In genomic region chr16:81469710-81470481, GRCh38 we compare ENCODE assay signal across 8 cellular contexts. TPM values are rescaled to one million over a fixed set of nuclear protein-coding genes. Genes with fewer than 3 reads are reported as not detected.
DNase-seq lines count a peak whose midpoint lies in the region; ATAC-seq and TF ChIP-seq lines count a peak whose summit lies in the region.

No MANE protein-coding gene starts in this region.

- intact Hi-C loops in activated T-helper 1 cell treated with anti-CD3 and anti-CD28 coated beads, Interleukin-12 subunit alpha, Interleukin-12 subunit beta, Interleukin-2, Interleukin-4 antibody, amounts not matched to agents 30 ng/mL and 10 ng/mL and 1 ng/mL, durations not matched to agents 14 hours and 24 hours and 36 hours (cut with micrococcal nuclease): loop anchor here (1.0 to 10.0 kb wide), 3 partner anchors 24 to 51 kb away; no protein-coding TSS in a partner anchor

- peak overlapping the region; percentile 63 for H3K27ac ChIP-seq in HL-60 (replicated peaks)

- no peaks in the 10 kb centered on the region for H3K27me3 ChIP-seq in HL-60 (ENCODE audit: insufficient read depth, poor library complexity, severe bottlenecking)

- peak; percentile 98 for DNase-seq in GF-D8 (lab: John Stamatoyannopoulos, UW)
- peak in 1 of 2 experiments; percentile 85 for DNase-seq in HL-60 (ENCODE audit: low read depth in 1 of 2, low spot score in 1 of 2)
- peak; percentile 32 for DNase-seq in activated T-helper 1 cell treated with anti-CD3 and anti-CD28 coated beads, Interleukin-12 subunit alpha, Interleukin-12 subunit beta, Interleukin-2, Interleukin-4 antibody, amounts not matched to agents 30 ng/mL and 10 ng/mL and 1 ng/mL, durations not matched to agents 14 hours and 24 hours and 36 hours (ENCODE audit: low spot score)
- DNase-seq in midbrain (lab: John Stamatoyannopoulos, UW): peak; percentile 53
- DNase-seq in SHP77 treated with DMSO at 0.1 percent for 48 hours (lab: John Stamatoyannopoulos, UW): no peak
- DNase-seq in occipital lobe (lab: John Stamatoyannopoulos, UW): no peak
- DNase-seq in putamen (ENCODE audit: low spot score): no peak

- peak; percentile 87 for ATAC-seq in GM21381 (IDR thresholded peaks at IDR 0.05; ENCODE audit: unreplicated experiment)

- peaks cover 60% of the 10 kb centered on the region for H3K4me1 Mint-ChIP-seq in activated T-helper 1 cell treated with anti-CD3 and anti-CD28 coated beads, Interleukin-12 subunit alpha, Interleukin-12 subunit beta, Interleukin-2, Interleukin-4 antibody, amounts not matched to agents 30 ng/mL and 10 ng/mL and 1 ng/mL, durations not matched to agents 14 hours and 24 hours and 36 hours (ENCODE audit: low read depth)

- no peak for TF ChIP-seq CTCF in HL-60 (IDR thresholded peaks at IDR 0.05; ENCODE audit: insufficient read depth, low read length)

- no peaks in the 10 kb centered on the region for H3K27me3 Mint-ChIP-seq in activated T-helper 1 cell treated with anti-CD3 and anti-CD28 coated beads, Interleukin-12 subunit alpha, Interleukin-12 subunit beta, Interleukin-2, Interleukin-4 antibody, amounts not matched to agents 30 ng/mL and 10 ng/mL and 1 ng/mL, durations not matched to agents 14 hours and 24 hours and 36 hours (ENCODE audit: insufficient read depth)

- H3K27ac Mint-ChIP-seq in activated T-helper 1 cell treated with anti-CD3 and anti-CD28 coated beads, Interleukin-12 subunit alpha, Interleukin-12 subunit beta, Interleukin-2, Interleukin-4 antibody, amounts not matched to agents 30 ng/mL and 10 ng/mL and 1 ng/mL, durations not matched to agents 14 hours and 24 hours and 36 hours: peak overlapping the region; percentile 84

- peaks cover 10% of the 10 kb centered on the region for H3K36me3 Mint-ChIP-seq in activated T-helper 1 cell treated with anti-CD3 and anti-CD28 coated beads, Interleukin-12 subunit alpha, Interleukin-12 subunit beta, Interleukin-2, Interleukin-4 antibody, amounts not matched to agents 30 ng/mL and 10 ng/mL and 1 ng/mL, durations not matched to agents 14 hours and 24 hours and 36 hours (ENCODE audit: low read depth)

- H3K9me3 Mint-ChIP-seq in activated T-helper 1 cell treated with anti-CD3 and anti-CD28 coated beads, Interleukin-12 subunit alpha, Interleukin-12 subunit beta, Interleukin-2, Interleukin-4 antibody, amounts not matched to agents 30 ng/mL and 10 ng/mL and 1 ng/mL, durations not matched to agents 14 hours and 24 hours and 36 hours: no peaks in the 10 kb centered on the region

- H3K4me3 ChIP-seq in HL-60 (replicated peaks; ENCODE audit: insufficient read depth, low read length): no peak overlapping the region

- peak overlapping the region; percentile 59 for H3K4me3 Mint-ChIP-seq in activated T-helper 1 cell treated with anti-CD3 and anti-CD28 coated beads, Interleukin-12 subunit alpha, Interleukin-12 subunit beta, Interleukin-2, Interleukin-4 antibody, amounts not matched to agents 30 ng/mL and 10 ng/mL and 1 ng/mL, durations not matched to agents 14 hours and 24 hours and 36 hours

RNA-seq across cellular contexts. Expression of gene CMIP, which starts 25.3 kb away (rescaled TPM):
- total RNA-seq in activated T-helper 1 cell treated with anti-CD3 and anti-CD28 coated beads, Interleukin-12 subunit alpha, Interleukin-12 subunit beta, Interleukin-2, Interleukin-4 antibody, amounts not matched to agents 30 ng/mL and 10 ng/mL and 1 ng/mL, durations not matched to agents 14 hours and 24 hours and 36 hours: 45.4 and 45.8 TPM in 2 replicates
- 22.9 TPM for total RNA-seq in occipital lobe

Comparison
In these comparisons a context has a peak if more than half of its experiments do, and no peak if none do; other contexts are left out.
1. DNase-seq: peak in GF-D8 (single experiment), activated T-helper 1 cell treated with anti-CD3 and anti-CD28 coated beads, Interleukin-12 subunit alpha, Interleukin-12 subunit beta, Interleukin-2, Interleukin-4 antibody, amounts not matched to agents 30 ng/mL and 10 ng/mL and 1 ng/mL, durations not matched to agents 14 hours and 24 hours and 36 hours (single experiment) and midbrain (single experiment); none in SHP77 treated with DMSO at 0.1 percent for 48 hours (single experiment), occipital lobe (single experiment) and putamen (single experiment).